Comparison of ENCODE assay signal across 8 cellular contexts in the genomic region with DNA sequence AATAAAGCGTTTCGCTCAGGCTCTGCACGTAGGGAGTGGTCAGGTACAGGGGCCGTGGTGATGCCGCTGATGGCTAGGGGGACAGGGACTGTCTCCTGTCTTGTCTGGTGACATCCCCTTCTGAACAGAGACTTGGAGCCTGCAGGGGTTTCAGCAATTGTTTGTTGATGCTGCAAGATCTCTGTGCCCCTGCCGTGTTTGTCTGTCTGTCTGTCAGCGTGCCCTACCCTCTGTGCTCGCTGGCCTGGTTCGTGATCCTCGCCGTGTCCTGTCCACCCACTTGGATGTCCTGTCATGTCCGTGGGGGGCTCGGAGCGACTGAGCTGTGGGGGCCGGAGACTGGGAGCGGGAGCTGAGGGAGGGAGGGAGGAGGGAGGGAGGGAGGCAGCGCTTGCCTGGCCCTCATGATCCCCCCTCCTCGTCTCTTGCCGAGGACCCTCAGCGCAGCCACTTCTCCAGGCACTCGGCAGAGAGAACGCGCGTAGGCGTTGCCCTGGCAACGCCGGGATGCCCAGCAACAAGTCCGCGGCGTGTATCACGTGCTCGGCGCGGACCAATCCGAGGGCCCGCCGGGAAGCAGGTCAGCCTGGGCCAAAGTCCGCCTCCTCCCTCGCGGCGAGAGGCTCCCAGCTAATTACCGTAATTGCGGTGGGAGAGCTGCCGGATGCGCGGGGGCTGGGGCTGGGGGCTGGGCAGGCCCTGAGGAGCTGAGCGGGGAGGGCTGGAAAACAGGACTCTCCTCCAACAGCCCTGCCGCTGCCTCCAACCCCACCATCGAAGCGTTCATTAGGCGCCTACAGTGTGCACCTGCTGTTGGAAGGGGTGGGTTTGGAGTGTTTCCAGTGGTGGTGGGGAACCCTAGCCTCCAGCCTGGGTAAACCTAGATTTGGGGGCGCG. TPM values are rescaled to one million over a fixed set of nuclear protein-coding genes. Genes with fewer than 3 reads are reported as not detected.
DNase-seq lines count a peak whose midpoint lies in the region; ATAC-seq, FAIRE-seq and TF ChIP-seq lines count a peak whose summit lies in the region.

No MANE protein-coding gene starts in this region.

- H3K27me3 Mint-ChIP-seq in activated CD8-positive, alpha-beta T cell treated with anti-CD3 and anti-CD28 coated beads for 36 hours, result peaks cover 26% of the 10 kb centered on the region

- H3K4me2 ChIP-seq in HepG2 (ENCODE audit: low read depth, low read length), result peak overlapping the region; percentile 97

- in situ Hi-C loops in HepG2 (cut with HindIII; ENCODE audit: extremely low pct_ligation_motif_present, low pct_unique_long_range_greater_than_20kb), result no loop called here

- H3K79me2 ChIP-seq in HepG2 (ENCODE audit: insufficient read depth, low read length), result no peaks in the 10 kb centered on the region

- H3K27ac ChIP-seq in HepG2 (ENCODE audit: extremely low read length, insufficient read depth, low read length), result no peak overlapping the region

- H3K27ac Mint-ChIP-seq in activated CD8-positive, alpha-beta T cell treated with anti-CD3 and anti-CD28 coated beads for 36 hours, result no peak overlapping the region

- TF ChIP-seq EP300 in HepG2 (IDR thresholded peaks at IDR 0.05; ENCODE audit: low read depth in 2 of 2, low read length in 2 of 2) (peak; percentile 38 to 47; a peak in 2 of 4 replicates), HepG2 (CRISPR knock-in tag; IDR thresholded peaks at IDR 0.05; ENCODE audit: borderline replicate concordance) (no peak; the same call in 1 of the 2 replicates)

- H3K9me3 Mint-ChIP-seq in activated CD8-positive, alpha-beta T cell treated with anti-CD3 and anti-CD28 coated beads for 36 hours, result no peaks in the 10 kb centered on the region

- peak; percentile 92 for FAIRE-seq in HepG2 (lab: Jason Lieb, UNC)

- H3K27me3 ChIP-seq in HepG2 (ENCODE audit: control insufficient read depth in 1 of 2, insufficient read depth in 2 of 2, low read length in 2 of 2), result 0 out of 5 replicates have a peak, but pooled peaks cover 0 to 3% of the 10 kb centered on the region in 2 experiments

- ATAC-seq in HG03432 (IDR thresholded peaks at IDR 0.05; ENCODE audit: unreplicated experiment) (peak; percentile 45), HepG2 (peak; percentile 95), HG03342 (IDR thresholded peaks at IDR 0.05; ENCODE audit: unreplicated experiment) (no peak)
- peak; percentile 89 for ATAC-seq in activated CD8-positive, alpha-beta T cell treated with anti-CD3 and anti-CD28 coated beads for 36 hours

- H3K4me1 ChIP-seq in HepG2 (ENCODE audit: insufficient read depth, low read length), result peaks cover 36% of the 10 kb centered on the region

- no peak overlapping the region for H2AFZ ChIP-seq in HepG2 (ENCODE audit: low read length)

- peak overlapping the region; percentile 51 for H3K9ac ChIP-seq in HepG2 (ENCODE audit: insufficient read depth, low read depth, low read length)

- TF ChIP-seq RAD21 in HepG2 (CRISPR knock-in tag; IDR thresholded peaks at IDR 0.05), result no peak

- CTCF ChIA-PET in activated CD8-positive, alpha-beta T cell treated with anti-CD3 and anti-CD28 coated beads for 36 hours (lab: Charles Lee), result no interaction called here
- CTCF ChIA-PET in HepG2 (lab: Yijun Ruan, JAX; ENCODE audit: low intra/inter-chr PET ratio, low total read pairs), result no interaction called here

- H3K4me3 ChIP-seq in HepG2 (replicated peaks in 1 of 3; ENCODE audit: insufficient read depth in 1 of 3, low read depth in 2 of 3, low read length in 3 of 3), result peak overlapping the region; percentile 48 to 74 (median 53)

- BruUV-seq in HepG2 (replicated peaks; lab: Mats Ljungman, UMichigan), result no TSS peak

- POLR2A ChIA-PET in activated CD8-positive, alpha-beta T cell treated with anti-CD3 and anti-CD28 coated beads for 36 hours (lab: Charles Lee), result interaction anchor here (1.3 kb wide), 1 partner anchor 153 kb away, joined by 3 read pairs; no protein-coding TSS in a partner anchor
- POLR2A ChIA-PET in HepG2 (lab: Yijun Ruan, JAX), result no interaction called here

- no peak for TF ChIP-seq POLR2A in HepG2 (IDR thresholded peaks at IDR 0.05; ENCODE audit: insufficient read depth in 1 of 2, low read depth in 2 of 2, low read length in 2 of 2)

- H3K9me3 ChIP-seq in HepG2 (ENCODE audit: low read length), result no peaks in the 10 kb centered on the region

- TF ChIP-seq CTCF in activated CD8-positive, alpha-beta T cell treated with anti-CD3 and anti-CD28 coated beads for 36 hours (IDR thresholded peaks at IDR 0.05), result no peak
- TF ChIP-seq CTCF in HepG2 (CRISPR knock-in tag; IDR thresholded peaks at IDR 0.05), result no peak

- peak overlapping the region; percentile 8 for H3K4me3 Mint-ChIP-seq in activated CD8-positive, alpha-beta T cell treated with anti-CD3 and anti-CD28 coated beads for 36 hours

- 1% methylated on average over 15 of the region's 53 CpGs for WGBS in HepG2 (ENCODE audit: low lambda C conversion rate)

- H3K36me3 ChIP-seq in HepG2 (replicated peaks in 1 of 2; ENCODE audit: control insufficient read depth in 1 of 2, insufficient read depth in 2 of 2, low read length in 2 of 2), result no peaks in the 10 kb centered on the region

- intact Hi-C loops in activated CD8-positive, alpha-beta T cell treated with anti-CD3 and anti-CD28 coated beads for 36 hours (cut with micrococcal nuclease), result no loop called here
- intact Hi-C loops in HepG2 (cut with micrococcal nuclease; ENCODE audit: unreplicated experiment), result no loop called here

- no peaks in the 10 kb centered on the region for H4K20me1 ChIP-seq in HepG2 (ENCODE audit: insufficient read depth, low read length)

- no peaks in the 10 kb centered on the region for H3K36me3 Mint-ChIP-seq in activated CD8-positive, alpha-beta T cell treated with anti-CD3 and anti-CD28 coated beads for 36 hours (ENCODE audit: low read depth)

- DNase-seq in DMS153 treated with DMSO at 0.1 percent for 48 hours (lab: John Stamatoyannopoulos, UW; ENCODE audit: unreplicated experiment) (peak; percentile 78), NCI-H748 treated with DMSO at 0.1 percent for 48 hours (lab: John Stamatoyannopoulos, UW) (peak; percentile 82), ecto neural progenitor cell (ENCODE audit: low spot score) (peak; percentile 96), HepG2 (ENCODE audit: low spot score) (peak; percentile 89)
- DNase-seq in activated CD8-positive, alpha-beta T cell treated with anti-CD3 and anti-CD28 coated beads for 36 hours, result peak; percentile 85
- DNase-seq in stimulated activated CD4-positive, alpha-beta T cell treated with anti-CD3 and anti-CD28 coated beads, Interleukin-2, amount 100 ng/mL, for 24 hours, result peak; percentile 57 to 78

- H3K4me1 Mint-ChIP-seq in activated CD8-positive, alpha-beta T cell treated with anti-CD3 and anti-CD28 coated beads for 36 hours (ENCODE audit: low read depth), result peaks cover 10% of the 10 kb centered on the region

RNA-seq across cellular contexts. Expression of a gene that starts 31.9 kb away (rescaled TPM):
- total RNA-seq in activated CD8-positive, alpha-beta T cell treated with anti-CD3 and anti-CD28 coated beads for 36 hours, result 10 to 100 TPM; 11.4 TPM
- total RNA-seq in HepG2 (2016; rRNA removed; fragmentation: Illumina TruSeq; extraction: Trizol), result 10.8 and 11.6 TPM in 2 replicates
- 1.9 and 2.0 TPM in 2 replicates for total RNA-seq in HepG2 (2016; cell fraction: cytosol; rRNA removed; fragmentation: Illumina TruSeq; extraction: Trizol; ENCODE audit: low read depth)
- total RNA-seq in HepG2 (2016; cell fraction: insoluble cytoplasmic fraction; rRNA removed; fragmentation: Illumina TruSeq; extraction: Trizol), result 10.8 and 11.2 TPM in 2 replicates
- total RNA-seq in HepG2 (2016; cell fraction: membrane; rRNA removed; fragmentation: Illumina TruSeq; extraction: Trizol), result 8.3 and 9.0 TPM in 2 replicates
- 6.7 and 7.8 TPM in 2 replicates for total RNA-seq in HepG2 (2016; cell fraction: nucleus; rRNA removed; fragmentation: Illumina TruSeq; extraction: Trizol)
- 3.2 and 4.2 TPM in 2 replicates for polyA plus RNA-seq in HepG2 (2011; rRNA removed)
- polyA plus RNA-seq in HepG2 (2011; cell fraction: cytosol; rRNA removed), result 3.1 and 4.4 TPM in 2 replicates
- polyA plus RNA-seq in HepG2 (2011; cell fraction: nucleus; rRNA removed), result 3.3 and 4.8 TPM in 2 replicates
- polyA plus RNA-seq in HepG2 (2012), result 0.23 and 0.29 TPM in 2 replicates
- 0.88 and 1.0 TPM in 2 replicates for polyA plus RNA-seq in HepG2 (2016; cell fraction: cytosol; fragmentation: Illumina TruSeq; extraction: Trizol; ENCODE audit: low read depth)
- 8.3 and 9.1 TPM in 2 replicates for polyA plus RNA-seq in HepG2 (2016; cell fraction: insoluble cytoplasmic fraction; fragmentation: Illumina TruSeq; extraction: Trizol; ENCODE audit: low read depth)
- polyA plus RNA-seq in HepG2 (2016; cell fraction: membrane; fragmentation: Illumina TruSeq; extraction: Trizol; ENCODE audit: low read depth), result 4.1 and 4.3 TPM in 2 replicates
- polyA plus RNA-seq in HepG2 (2016; cell fraction: nucleus; fragmentation: Illumina TruSeq; extraction: Trizol; ENCODE audit: insufficient read depth, low read depth), result 6.8 TPM in 2 replicates
- polyA minus RNA-seq in HepG2 (2011; rRNA and poly(A)+ RNA removed; ENCODE audit: low replicate concordance), result 16.5 and 16.7 TPM in 2 replicates
- 4.8 and 5.5 TPM in 2 replicates for polyA minus RNA-seq in HepG2 (2011; cell fraction: cytosol; rRNA and poly(A)+ RNA removed)
- polyA minus RNA-seq in HepG2 (2011; cell fraction: nucleus; rRNA and poly(A)+ RNA removed), result 6.6 and 7.5 TPM in 2 replicates

RNA-seq across cellular contexts. Expression of a gene that starts 36.0 kb away (rescaled TPM):
- total RNA-seq in activated CD8-positive, alpha-beta T cell treated with anti-CD3 and anti-CD28 coated beads for 36 hours, result 10 to 100 TPM; 60.4 to 64.0 TPM
- 25.8 and 26.6 TPM in 2 replicates for total RNA-seq in HepG2 (2016; rRNA removed; fragmentation: Illumina TruSeq; extraction: Trizol)
- 21.9 and 23.0 TPM in 2 replicates for total RNA-seq in HepG2 (2016; cell fraction: cytosol; rRNA removed; fragmentation: Illumina TruSeq; extraction: Trizol; ENCODE audit: low read depth)
- total RNA-seq in HepG2 (2016; cell fraction: insoluble cytoplasmic fraction; rRNA removed; fragmentation: Illumina TruSeq; extraction: Trizol), result 19.7 and 28.0 TPM in 2 replicates
- total RNA-seq in HepG2 (2016; cell fraction: membrane; rRNA removed; fragmentation: Illumina TruSeq; extraction: Trizol), result 28.4 and 28.6 TPM in 2 replicates
- total RNA-seq in HepG2 (2016; cell fraction: nucleus; rRNA removed; fragmentation: Illumina TruSeq; extraction: Trizol), result 19.7 and 23.4 TPM in 2 replicates
- 8.4 and 9.4 TPM in 2 replicates for polyA plus RNA-seq in HepG2 (2011; rRNA removed)
- polyA plus RNA-seq in HepG2 (2011; cell fraction: cytosol; rRNA removed), result 5.3 and 7.0 TPM in 2 replicates
- 33.2 and 42.2 TPM in 2 replicates for polyA plus RNA-seq in HepG2 (2011; cell fraction: nucleus; rRNA removed)
- 14.9 and 17.3 TPM in 2 replicates for polyA plus RNA-seq in HepG2 (2012)
- polyA plus RNA-seq in HepG2 (2016; cell fraction: cytosol; fragmentation: Illumina TruSeq; extraction: Trizol; ENCODE audit: low read depth), result 11.8 and 12.3 TPM in 2 replicates
- polyA plus RNA-seq in HepG2 (2016; cell fraction: insoluble cytoplasmic fraction; fragmentation: Illumina TruSeq; extraction: Trizol; ENCODE audit: low read depth), result 26.8 and 38.6 TPM in 2 replicates
- 22.3 and 23.5 TPM in 2 replicates for polyA plus RNA-seq in HepG2 (2016; cell fraction: membrane; fragmentation: Illumina TruSeq; extraction: Trizol; ENCODE audit: low read depth)
- polyA plus RNA-seq in HepG2 (2016; cell fraction: nucleus; fragmentation: Illumina TruSeq; extraction: Trizol; ENCODE audit: insufficient read depth, low read depth), result 52.8 and 55.7 TPM in 2 replicates
- polyA minus RNA-seq in HepG2 (2011; rRNA and poly(A)+ RNA removed; ENCODE audit: low replicate concordance), result 26.0 and 29.3 TPM in 2 replicates
- polyA minus RNA-seq in HepG2 (2011; cell fraction: cytosol; rRNA and poly(A)+ RNA removed), result 10.0 and 10.8 TPM in 2 replicates
- polyA minus RNA-seq in HepG2 (2011; cell fraction: nucleus; rRNA and poly(A)+ RNA removed), result 25.8 and 26.7 TPM in 2 replicates
